8 cellular contexts compared by ENCODE assay signal in the genomic region with DNA sequence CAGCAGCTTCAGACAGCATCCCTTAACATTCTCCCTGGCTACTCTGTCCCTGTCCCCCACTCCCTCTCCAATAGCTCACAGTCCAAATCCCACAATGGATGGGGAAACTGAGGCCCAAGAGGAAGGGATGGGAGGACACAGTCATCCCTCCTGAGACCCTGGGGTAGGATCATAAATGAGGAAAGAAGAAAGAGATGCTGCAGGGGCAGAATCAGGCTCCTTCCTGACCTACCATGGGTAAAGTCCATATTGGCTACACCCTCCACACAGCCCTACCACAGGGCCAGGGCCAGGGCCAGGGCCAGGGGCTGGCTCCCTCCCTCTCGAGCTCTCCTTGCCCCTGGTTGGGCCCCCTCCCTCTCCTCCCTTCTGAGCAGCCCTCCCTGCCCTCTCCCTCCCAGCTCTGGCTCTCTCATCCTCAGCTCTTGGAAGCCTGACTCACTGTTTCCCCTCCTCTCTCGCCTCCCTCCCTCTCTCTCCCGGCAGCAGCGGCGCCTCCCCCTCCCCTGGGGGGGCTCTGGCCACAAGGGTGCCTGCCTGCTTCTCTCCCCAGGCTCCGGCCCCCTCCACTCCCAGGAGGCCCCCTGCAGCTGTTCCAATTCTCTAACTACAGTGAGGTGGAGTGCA. TPM values are rescaled to one million over a fixed set of nuclear protein-coding genes. Genes with fewer than 3 reads are reported as not detected.
A peak's percentile ranks its signal among the peaks of the same experiment; 100 is the strongest.
DNase-seq lines count a peak whose midpoint lies in the region; ATAC-seq and TF ChIP-seq lines count a peak whose summit lies in the region.

No MANE protein-coding gene starts in this region.

- H3K36me3 ChIP-seq in mesodermal cell (ENCODE audit: control insufficient read depth, insufficient read depth, low read length) (peaks cover 3% of the 10 kb centered on the region), stomach (peaks cover 0 to 14% (median 0%) of the 10 kb centered on the region in 4 donors), HAP-1 (replicated peaks) (no peaks in the 10 kb centered on the region)

- H3K4me1 Mint-ChIP-seq in T-helper 17 cell = peaks cover 43% of the 10 kb centered on the region

- intact Hi-C loops in stomach (cut with DNase I; ENCODE audit: low total_unique reads) = no loop called here

- no peak overlapping the region for H3K4me3 Mint-ChIP-seq in T-helper 17 cell

- H3K36me3 Mint-ChIP-seq in T-helper 17 cell (ENCODE audit: low read depth) = peaks cover 2% of the 10 kb centered on the region

- ATAC-seq in T-helper 17 cell (no peak), GM19023 (IDR thresholded peaks at IDR 0.05; ENCODE audit: unreplicated experiment) (no peak)

- TF ChIP-seq POLR2A in stomach (IDR thresholded peaks at IDR 0.05) = no peak

- in situ Hi-C loops in HAP-1 (cut with MboI; ENCODE audit: low sequenced_read_pairs) = no loop called here

- DNase-seq in DMS53 (lab: John Stamatoyannopoulos, UW) (peak; percentile 25), DMS53 treated with DMSO at 0.1 percent for 48 hours (lab: John Stamatoyannopoulos, UW; ENCODE audit: unreplicated experiment) (no peak), T-helper 17 cell (no peak), choroid plexus epithelial cell (ENCODE audit: low read depth) (peak; percentile 82), stomach (no peak), HAP-1 (ENCODE audit: low spot score in 2 of 2) (no peak)

- no peaks in the 10 kb centered on the region for H3K27me3 ChIP-seq in stomach
- no peaks in the 10 kb centered on the region for H3K27me3 ChIP-seq in HAP-1 (ENCODE audit: low read depth)

- H3K27ac ChIP-seq in mesodermal cell (ENCODE audit: low read depth, low read length, severe bottlenecking) (peak overlapping the region; percentile 82), stomach (peak overlapping the region in 4 of 5 donors; percentile 89 to 96 (median 95))

- peak overlapping the region; percentile 51 for H3K27ac Mint-ChIP-seq in T-helper 17 cell

- TF ChIP-seq CTCF in choroid plexus epithelial cell (conservative IDR thresholded peaks at IDR 0.05; ENCODE audit: low read depth, low read length) = no peak
- no peak for TF ChIP-seq CTCF in stomach (IDR thresholded peaks at IDR 0.05)

- H3K27me3 Mint-ChIP-seq in T-helper 17 cell = no peaks in the 10 kb centered on the region

- 0 to 2% methylated on average over 5 of the region's 6 CpGs for WGBS in mesodermal cell (ENCODE audit: insufficient coverage in 2 of 2), 2 experiments
- WGBS in stomach, 5 donors = 7 to 29% (median 21%) methylated on average over 4 to 6 of the region's 6 CpGs

- H3K9me3 ChIP-seq in T-helper 17 cell (ENCODE audit: control insufficient read depth, low read length, poor library complexity, severe bottlenecking) = no peaks in the 10 kb centered on the region
- no peaks in the 10 kb centered on the region for H3K9me3 ChIP-seq in mesodermal cell (ENCODE audit: control insufficient read depth, low read length)
- H3K9me3 ChIP-seq in stomach = no peaks in the 10 kb centered on the region
- H3K9me3 ChIP-seq in HAP-1 = no peaks in the 10 kb centered on the region

- H3K4me3 ChIP-seq in choroid plexus epithelial cell (ENCODE audit: low read depth, low read length) (no peak overlapping the region), mesodermal cell (ENCODE audit: extremely low read depth, insufficient read depth, low read length, poor library complexity, severe bottlenecking) (no peak overlapping the region), stomach (peak overlapping the region in 1 of 4 donors; percentile 8), HAP-1 (no peak overlapping the region)

- TF ChIP-seq EP300 in stomach (IDR thresholded peaks at IDR 0.05) = no peak

- H3K4me1 ChIP-seq in mesodermal cell (ENCODE audit: control insufficient read depth, insufficient read depth, low read length, poor library complexity, severe bottlenecking) (peaks cover 77% of the 10 kb centered on the region), stomach (peaks cover 78 to 89% (median 84%) of the 10 kb centered on the region in 4 donors), HAP-1 (no peaks in the 10 kb centered on the region)

RNA-seq across cellular contexts. Expression of gene AHDC1, which starts 4.9 kb away (rescaled TPM):
- 10 to 100 TPM; 15.9 to 18.7 TPM for total RNA-seq in T-helper 17 cell
- polyA plus RNA-seq in mesodermal cell (2013, experiment 1 of 2) = 44.6 TPM
- polyA plus RNA-seq in mesodermal cell (2013, experiment 2 of 2) = 35.0 TPM
- total RNA-seq in stomach = 10 to 100 TPM; 10.8 to 95.0 (median 35.1) TPM
- 10 to 100 TPM in 1 of 3 donors, 1 to 10 TPM in 2; 5.8 to 10.3 (median 8.3) TPM for polyA plus RNA-seq in stomach

RNA-seq across cellular contexts. Expression of gene FGR, which starts 36.0 kb away (rescaled TPM):
- total RNA-seq in T-helper 17 cell (10 to 100 TPM in 1 of 2 donors, 1 to 10 TPM in 1; 3.3 to 12.6 TPM), stomach (1 to 10 TPM in 3 of 5 donors, not detected in 2; 6.7 to 8.8 (median 7.0) TPM)
- not detected for polyA plus RNA-seq in mesodermal cell (2013, experiment 1 of 2)
- not detected for polyA plus RNA-seq in mesodermal cell (2013, experiment 2 of 2)
- 1 to 10 TPM; 3.1 to 9.9 (median 4.6) TPM for polyA plus RNA-seq in stomach

Comparison
In these comparisons a context has a peak if more than half of its experiments do, and no peak if none do; other contexts are left out.
1. DNase-seq: peak in DMS53 (single experiment) and choroid plexus epithelial cell (single experiment); none in DMS53 treated with DMSO at 0.1 percent for 48 hours (single experiment), T-helper 17 cell (0 of 3), stomach (single experiment) and HAP-1 (0 of 2).